ENCODE assay signal across 17 cellular contexts in the genomic region with DNA sequence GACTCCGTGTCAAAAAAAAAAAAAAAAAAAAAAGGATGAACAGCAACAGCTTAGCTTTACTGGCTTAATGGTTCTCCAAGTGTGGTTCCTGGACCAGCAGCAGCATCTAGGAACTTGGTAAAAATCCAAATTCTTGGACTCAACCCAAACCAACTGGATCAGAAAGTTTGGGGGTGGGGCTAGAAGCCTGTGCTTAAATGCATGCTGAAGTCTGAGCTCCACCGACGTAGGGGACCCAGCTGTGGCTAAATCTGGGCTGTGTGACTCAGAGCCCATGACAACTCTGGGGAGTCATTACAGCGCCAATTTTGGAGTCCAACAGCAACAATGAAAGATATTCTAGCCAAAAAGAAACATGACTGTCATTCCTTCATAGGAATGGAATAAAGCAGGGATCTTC. TPM values are rescaled to one million over a fixed set of nuclear protein-coding genes. Genes with fewer than 3 reads are reported as not detected.
A peak's percentile ranks its signal among the peaks of the same experiment; 100 is the strongest.
DNase-seq lines count a peak whose midpoint lies in the region; ATAC-seq, FAIRE-seq and TF ChIP-seq lines count a peak whose summit lies in the region.
"Had no signal": no experiment of that assay in that cellular context is flagged by ENCODE, and none has a peak within 500 bp of the region (broad histone marks: within the 10 kb centered on the region; RNA-seq: fewer than 3 reads in every experiment).

No MANE protein-coding gene starts in this region.

- H3K9me3 ChIP-seq in astrocyte (ENCODE audit: insufficient read depth, low read depth, low read length) (no peaks in the 10 kb centered on the region), heart right ventricle (no peaks in the 10 kb centered on the region)
- no peaks in the 10 kb centered on the region for H3K9me3 ChIP-seq in CD8-positive, alpha-beta memory T cell (ENCODE audit: low read length)
- H3K9me3 ChIP-seq: transverse colon had no signal

- peak overlapping the region; percentile 22 for H3K27ac Mint-ChIP-seq in astrocyte (ENCODE audit: unreplicated experiment)
- H3K27ac Mint-ChIP-seq in CD8-positive, alpha-beta memory T cell, result no peak overlapping the region

- H3K9me3 Mint-ChIP-seq in astrocyte (ENCODE audit: unreplicated experiment), result no peaks in the 10 kb centered on the region
- H3K9me3 Mint-ChIP-seq in CD8-positive, alpha-beta memory T cell, result no peaks in the 10 kb centered on the region
- H3K9me3 Mint-ChIP-seq: neural crest cell had no signal

- CTCF ChIA-PET in CD8-positive, alpha-beta memory T cell (lab: Charles Lee), result no interaction called here

- H3K27ac ChIP-seq in astrocyte (ENCODE audit: low read depth, low read length) (no peak overlapping the region), heart right ventricle (no peak overlapping the region)
- no peak overlapping the region for H3K27ac ChIP-seq in CD8-positive, alpha-beta memory T cell (ENCODE audit: low read depth, low read length)
- H3K27ac ChIP-seq: transverse colon had no signal

- H3K9ac ChIP-seq in astrocyte (ENCODE audit: low read length), result no peak overlapping the region

- H3K27me3 Mint-ChIP-seq in astrocyte (ENCODE audit: low read depth, unreplicated experiment), result no peaks in the 10 kb centered on the region
- peaks cover 8 to 26% of the 10 kb centered on the region in 2 donors for H3K27me3 Mint-ChIP-seq in CD8-positive, alpha-beta memory T cell

- peak overlapping the region; percentile 5 for H3K4me2 ChIP-seq in astrocyte (ENCODE audit: low read length)

- no peaks in the 10 kb centered on the region for H4K20me1 ChIP-seq in astrocyte (ENCODE audit: insufficient read depth, low read length)

- H3K36me3 ChIP-seq in astrocyte (ENCODE audit: insufficient read depth, low read length) (no peaks in the 10 kb centered on the region), heart right ventricle (no peaks in the 10 kb centered on the region)
- H3K36me3 ChIP-seq in CD8-positive, alpha-beta memory T cell (ENCODE audit: insufficient read depth, low read length), result no peaks in the 10 kb centered on the region
- H3K36me3 ChIP-seq: transverse colon had no signal

- H3K4me1 Mint-ChIP-seq in astrocyte (ENCODE audit: low read depth, unreplicated experiment), result peaks cover 3% of the 10 kb centered on the region
- H3K4me1 Mint-ChIP-seq in CD8-positive, alpha-beta memory T cell, result peaks cover 0 to 4% (median 1%) of the 10 kb centered on the region in 3 donors
- H3K4me1 Mint-ChIP-seq: neural crest cell had no signal

- ATAC-seq in heart right ventricle, result peak; percentile 85 to 98 (median 98)
- ATAC-seq: activated CD4-positive, CD25-positive, alpha-beta regulatory T cell treated with anti-CD3 and anti-CD28 coated beads, Interleukin-2, amount 50 U/mL, for 24 hours; left colon had no signal

- in situ Hi-C loops in G401 (cut with HindIII; ENCODE audit: low sequenced_read_pairs), result no loop called here

- no peak for FAIRE-seq in astrocyte (lab: Jason Lieb, UNC)

- POLR2A ChIA-PET in CD8-positive, alpha-beta memory T cell (lab: Charles Lee), result interaction anchor here (0.9 kb wide), 1 partner anchor 61 kb away, joined by 3 read pairs; no protein-coding TSS in a partner anchor

- TF ChIP-seq CTCF in astrocyte (IDR thresholded peaks at IDR 0.05; ENCODE audit: insufficient read depth, low read depth, low read length) (no peak), heart right ventricle (IDR thresholded peaks at IDR 0.05) (no peak)

- H3K36me3 Mint-ChIP-seq in astrocyte (ENCODE audit: low read depth, unreplicated experiment), result no peaks in the 10 kb centered on the region
- H3K36me3 Mint-ChIP-seq in CD8-positive, alpha-beta memory T cell, result no peaks in the 10 kb centered on the region

- WGBS in heart right ventricle, 2 donors, result 49 to 60% methylated on average over 4 of the region's 4 CpGs

- H3K79me2 ChIP-seq in astrocyte (ENCODE audit: insufficient read depth, low read length), result no peaks in the 10 kb centered on the region

- DNase-seq in HCEC 1CT (peak; percentile 69), astrocyte (ENCODE audit: low read depth) (peak; percentile 84), heart right ventricle (peak; percentile 47 to 83), stromal cell of bone marrow (ENCODE audit: low read depth) (peak; percentile 96), G401 (ENCODE audit: low spot score) (no peak), NCI-H1092 (lab: John Stamatoyannopoulos, UW) (no peak)
- DNase-seq in CD8-positive, alpha-beta memory T cell, result no peak
- DNase-seq: activated T-cell treated with anti-CD3 and anti-CD28 coated beads, Interleukin-2, amount 50 U/mL, for 1 hour; effector CD8-positive, alpha-beta T cell; glutamatergic neuron; left colon; NCI-H1105; OCI-M1; T-helper 1 cell; transverse colon had no signal

- H3K4me3 Mint-ChIP-seq in astrocyte (ENCODE audit: unreplicated experiment), result no peak overlapping the region
- H3K4me3 Mint-ChIP-seq in CD8-positive, alpha-beta memory T cell, result no peak overlapping the region
- H3K4me3 Mint-ChIP-seq: neural crest cell had no signal

- H3K4me3 ChIP-seq in astrocyte (ENCODE audit: insufficient read depth, low read depth, low read length) (no peak overlapping the region), heart right ventricle (no peak overlapping the region)
- H3K4me3 ChIP-seq in CD8-positive, alpha-beta memory T cell (ENCODE audit: low read length), result no peak overlapping the region
- H3K4me3 ChIP-seq: transverse colon had no signal

- intact Hi-C loops in heart right ventricle (cut with DNase I), result loop anchor here in 1 of 10 donors (10.0 kb wide), 1 partner anchor 517 kb away; no protein-coding TSS in a partner anchor

- no peak overlapping the region for H2AFZ ChIP-seq in astrocyte (ENCODE audit: low read depth, low read length)

- H3K27me3 ChIP-seq in astrocyte (ENCODE audit: insufficient read depth, low read length), result no peaks in the 10 kb centered on the region
- H3K27me3 ChIP-seq in heart right ventricle, result peaks cover 0 to 13% (median 0%) of the 10 kb centered on the region in 7 donors
- peaks cover 3% of the 10 kb centered on the region for H3K27me3 ChIP-seq in CD8-positive, alpha-beta memory T cell (ENCODE audit: insufficient read depth, low read length, poor library complexity, severe bottlenecking)

- H3K4me1 ChIP-seq in astrocyte (ENCODE audit: insufficient read depth, low read length) (no peaks in the 10 kb centered on the region), heart right ventricle (peaks cover 0 to 3% (median 0%) of the 10 kb centered on the region in 9 donors)
- no peaks in the 10 kb centered on the region for H3K4me1 ChIP-seq in CD8-positive, alpha-beta memory T cell (ENCODE audit: insufficient read depth, low read length)
- H3K4me1 ChIP-seq: transverse colon had no signal

RNA-seq across cellular contexts. Expression of gene CHD6, which starts 13.6 kb away (rescaled TPM):
- total RNA-seq in astrocyte (41.4 and 44.7 TPM in 2 replicates), heart right ventricle (10 to 100 TPM; 27.1 to 52.9 (median 41.0) TPM)
- polyA plus RNA-seq in heart right ventricle, result 10 to 100 TPM in 1 of 2 donors, 1 to 10 TPM in 1; 3.0 to 29.0 TPM
- total RNA-seq in CD8-positive, alpha-beta memory T cell, result 10 to 100 TPM; 24.6 to 25.3 TPM
- 59.5 TPM for polyA plus RNA-seq in CD8-positive, alpha-beta memory T cell
- total RNA-seq in G401 (2014; rRNA removed; shearing (Covaris generic)), result 9.5 and 14.2 TPM in 2 replicates

Comparison
In these comparisons a context has a peak if more than half of its experiments do, and no peak if none do; other contexts are left out.
1. DNase-seq: peak in HCEC 1CT (single experiment), astrocyte (single experiment), heart right ventricle (2 of 2) and stromal cell of bone marrow (single experiment); none in CD8-positive, alpha-beta memory T cell (0 of 5), G401 (single experiment) and NCI-H1092 (single experiment).